Comparison of ENCODE assay signal across 9 cellular contexts in the genomic region with DNA sequence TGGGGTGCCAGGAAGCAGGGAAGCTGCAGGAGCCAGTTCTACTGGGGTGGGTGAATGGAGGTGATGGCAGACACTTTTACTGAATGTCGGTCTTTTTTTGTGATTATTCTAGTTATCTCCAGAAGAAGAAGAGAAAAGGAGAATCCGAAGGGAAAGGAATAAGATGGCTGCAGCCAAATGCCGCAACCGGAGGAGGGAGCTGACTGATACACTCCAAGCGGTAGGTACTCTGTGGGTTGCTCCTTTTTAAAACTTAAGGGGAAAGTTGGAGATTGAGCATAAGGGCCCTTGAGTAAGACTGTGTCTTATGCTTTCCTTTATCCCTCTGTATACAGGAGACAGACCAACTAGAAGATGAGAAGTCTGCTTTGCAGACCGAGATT. TPM values are rescaled to one million over a fixed set of nuclear protein-coding genes. Genes with fewer than 3 reads are reported as not detected.
A peak's percentile ranks its signal among the peaks of the same experiment; 100 is the strongest.
DNase-seq lines count a peak whose midpoint lies in the region; ATAC-seq and TF ChIP-seq lines count a peak whose summit lies in the region.
"Had no signal": no experiment of that assay in that cellular context is flagged by ENCODE, and none has a peak within 500 bp of the region (broad histone marks: within the 10 kb centered on the region; RNA-seq: fewer than 3 reads in every experiment).

No MANE protein-coding gene starts in this region.

- H3K4me3 Mint-ChIP-seq in MCF 10A (ENCODE audit: unreplicated experiment) = peak overlapping the region; percentile 88
- peak overlapping the region; percentile 92 to 98 for H3K4me3 Mint-ChIP-seq in stimulated activated naive B cell treated with anti-CD40 and anti-IgM and Interleukin-4, amounts not matched to agents 10 μg/mL and 1 μg/mL and 100 μg/mL, for 72 hours

- H3K27me3 ChIP-seq in NT2/D1 (ENCODE audit: insufficient read depth, insufficient read length) (peaks cover 7% of the 10 kb centered on the region), right lobe of liver (no peaks in the 10 kb centered on the region)

- H3K9me3 Mint-ChIP-seq in MCF 10A (ENCODE audit: unreplicated experiment) = no peaks in the 10 kb centered on the region
- no peaks in the 10 kb centered on the region for H3K9me3 Mint-ChIP-seq in stimulated activated naive B cell treated with anti-CD40 and anti-IgM and Interleukin-4, amounts not matched to agents 10 μg/mL and 1 μg/mL and 100 μg/mL, for 72 hours

- 100% methylated on average over 5 of the region's 6 CpGs for WGBS in right lobe of liver (ENCODE audit: insufficient coverage, low coverage, low lambda C conversion rate, missing lambda C conversion rate)

- no peak overlapping the region for H3K9ac ChIP-seq in NT2/D1 (ENCODE audit: insufficient read length, low read depth)

- POLR2A ChIA-PET in MCF 10A (lab: Yijun Ruan, JAX) = interaction anchor here (0.5 to 7.6 kb wide), 21 partner anchors 10 to 379 kb away, joined by 3 to 187 read pairs (median 7); partner anchors contain the start of genes NEK9 and TMED10

- CTCF ChIA-PET in MCF 10A (lab: Yijun Ruan, JAX) = interaction anchor here (0.6 to 3.3 kb wide), 5 partner anchors 14 to 154 kb away, joined by 3 to 20 read pairs (median 13); partner anchors contain the start of gene NEK9

- peaks cover 9% of the 10 kb centered on the region for H3K4me1 ChIP-seq in NT2/D1 (ENCODE audit: insufficient read depth, insufficient read length)
- H3K4me1 ChIP-seq in right lobe of liver = peaks cover 0 to 24% (median 7%) of the 10 kb centered on the region in 4 donors

- H3K9me3 ChIP-seq in NT2/D1 (ENCODE audit: insufficient read depth, low read length) (no peaks in the 10 kb centered on the region), right lobe of liver (no peaks in the 10 kb centered on the region)

- peak overlapping the region; percentile 93 for H3K4me3 ChIP-seq in NT2/D1 (ENCODE audit: insufficient read length, low read depth)
- peak overlapping the region; percentile 58 to 86 (median 64) for H3K4me3 ChIP-seq in right lobe of liver

- no peak for DNase-seq in NT2/D1 (ENCODE audit: low read depth, low spot score)
- DNase-seq in MCF 10A (ENCODE audit: unreplicated experiment) = no peak
- DNase-seq in right lobe of liver = no peak
- no peak for DNase-seq in stimulated activated naive B cell treated with anti-CD40 and anti-IgM and Interleukin-4, amounts not matched to agents 10 μg/mL and 1 μg/mL and 100 μg/mL, for 72 hours
- no peak for DNase-seq in KBM-7
- no peak for DNase-seq in SHP77 treated with DMSO at 0.1 percent for 48 hours (lab: John Stamatoyannopoulos, UW)
- DNase-seq in ureter (ENCODE audit: low spot score) = no peak
- DNase-seq: NCI-H1436 had no signal

- intact Hi-C loops in MCF 10A (cut with micrococcal nuclease) = no loop called here
- intact Hi-C loops in right lobe of liver (cut with DNase I) = no loop called here

- BruUV-seq in MCF 10A (replicated peaks; lab: Mats Ljungman, UMichigan) = no TSS peak

- no peak for ATAC-seq in right lobe of liver
- ATAC-seq in stimulated activated naive B cell treated with anti-CD40 and anti-IgM and Interleukin-4, amounts not matched to agents 10 μg/mL and 1 μg/mL and 100 μg/mL, for 72 hours (replicated peaks) = no peak
- ATAC-seq in HG02759 (IDR thresholded peaks at IDR 0.05; ENCODE audit: unreplicated experiment) = no peak

- H3K36me3 Mint-ChIP-seq in MCF 10A (ENCODE audit: insufficient read depth, unreplicated experiment) = peaks cover 74% of the 10 kb centered on the region
- H3K36me3 Mint-ChIP-seq in stimulated activated naive B cell treated with anti-CD40 and anti-IgM and Interleukin-4, amounts not matched to agents 10 μg/mL and 1 μg/mL and 100 μg/mL, for 72 hours = peaks cover 13 to 29% of the 10 kb centered on the region in 2 donors

- in situ Hi-C loops in KBM-7 (cut with MboI; ENCODE audit: low pct_unique_long_range_greater_than_20kb, low sequenced_read_pairs) = no loop called here

- TF ChIP-seq CTCF in MCF 10A (IDR thresholded peaks at IDR 0.05; ENCODE audit: unreplicated experiment) (no peak), right lobe of liver (IDR thresholded peaks at IDR 0.05) (no peak)

- H3K27ac Mint-ChIP-seq in MCF 10A (ENCODE audit: low read depth, unreplicated experiment) = peak overlapping the region; percentile 99
- H3K27ac Mint-ChIP-seq in stimulated activated naive B cell treated with anti-CD40 and anti-IgM and Interleukin-4, amounts not matched to agents 10 μg/mL and 1 μg/mL and 100 μg/mL, for 72 hours = peak overlapping the region; percentile 99

- TF ChIP-seq POLR2A in right lobe of liver (IDR thresholded peaks at IDR 0.05) = no peak

- peaks cover 22% of the 10 kb centered on the region for H3K4me1 Mint-ChIP-seq in MCF 10A (ENCODE audit: insufficient read depth, unreplicated experiment)
- H3K4me1 Mint-ChIP-seq in stimulated activated naive B cell treated with anti-CD40 and anti-IgM and Interleukin-4, amounts not matched to agents 10 μg/mL and 1 μg/mL and 100 μg/mL, for 72 hours = peaks cover 30 to 53% of the 10 kb centered on the region in 2 donors

- H3K27ac ChIP-seq in right lobe of liver = peak overlapping the region in 1 of 3 donors; percentile 92

- H3K27me3 Mint-ChIP-seq in MCF 10A (ENCODE audit: insufficient read depth, unreplicated experiment) = peaks cover 11% of the 10 kb centered on the region
- H3K27me3 Mint-ChIP-seq in stimulated activated naive B cell treated with anti-CD40 and anti-IgM and Interleukin-4, amounts not matched to agents 10 μg/mL and 1 μg/mL and 100 μg/mL, for 72 hours = peaks cover 14 to 21% of the 10 kb centered on the region in 2 donors

- H3K36me3 ChIP-seq in NT2/D1 (ENCODE audit: insufficient read depth, insufficient read length, low read length) (peaks cover 16% of the 10 kb centered on the region), right lobe of liver (peaks cover 0 to 14% (median 7%) of the 10 kb centered on the region in 4 donors)

RNA-seq across cellular contexts. Expression of gene FOS, which starts 1.8 kb away (rescaled TPM):
- total RNA-seq in MCF 10A (2022) (73.1 and 139 TPM in 2 replicates), right lobe of liver (100 to 1,000 TPM in 1 of 6 experiments, 10 to 100 TPM in 4, 1 to 10 TPM in 1; 9.9 to 151 (median 49.5) TPM), ureter (158 TPM)
